Comparison of ENCODE assay signal across 19 cellular contexts in the genomic region with DNA sequence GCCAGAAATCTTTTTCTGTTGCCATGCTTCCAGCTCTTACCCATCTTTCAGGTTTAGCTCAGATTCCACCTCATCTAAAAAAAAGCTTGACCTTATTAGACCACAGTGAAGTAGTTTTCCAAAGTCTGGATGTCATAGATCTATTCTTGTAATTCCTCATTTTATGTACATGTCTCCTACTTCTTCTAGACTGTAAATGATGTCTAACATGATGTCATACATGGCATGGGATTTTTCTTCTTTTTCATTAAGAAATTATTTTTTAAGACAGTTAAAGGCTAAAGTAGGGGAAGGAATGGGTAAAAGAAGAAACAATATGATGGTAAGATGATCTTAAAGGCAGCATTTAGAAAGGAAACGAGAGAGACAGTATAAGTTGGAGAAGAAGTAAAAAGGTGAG. TPM values are rescaled to one million over a fixed set of nuclear protein-coding genes. Genes with fewer than 3 reads are reported as not detected.
A peak's percentile ranks its signal among the peaks of the same experiment; 100 is the strongest.
DNase-seq lines count a peak whose midpoint lies in the region; ATAC-seq, FAIRE-seq and TF ChIP-seq lines count a peak whose summit lies in the region.
"Had no signal": no experiment of that assay in that cellular context is flagged by ENCODE, and none has a peak within 500 bp of the region (broad histone marks: within the 10 kb centered on the region; RNA-seq: fewer than 3 reads in every experiment).

No MANE protein-coding gene starts in this region.

- no peaks in the 10 kb centered on the region for H3F3A ChIP-seq in smooth muscle cell (ENCODE audit: low read depth)

- no peak for ATAC-seq in activated CD4-positive, alpha-beta T cell treated with anti-CD3 and anti-CD28 coated beads for 36 hours
- ATAC-seq in IMR-90 (ENCODE audit: low read depth) (no peak), GM12878 (no peak; the same call in 2 of the 3 replicates)
- ATAC-seq: gastrocnemius medialis had no signal

- peak overlapping the region; percentile 72 for H3K27ac Mint-ChIP-seq in activated CD4-positive, alpha-beta T cell treated with anti-CD3 and anti-CD28 coated beads for 36 hours
- H3K27ac Mint-ChIP-seq: progenitor cell of endocrine pancreas had no signal

- no peak overlapping the region for H3K18ac ChIP-seq in IMR-90 (ENCODE audit: low read depth, low read length)

- no peak for DNase-seq in activated CD4-positive, alpha-beta T cell treated with anti-CD3 and anti-CD28 coated beads for 36 hours
- no peak for DNase-seq in activated CD4-positive, alpha-beta T cell treated with anti-CD3 and anti-CD28 coated beads, Interleukin-2, amount 50 U/mL, for 1 hour
- DNase-seq in IMR-90 (no peak), GM12878 (ENCODE audit: low read depth, low spot score) (no peak), smooth muscle cell (lab: John Stamatoyannopoulos, UW; ENCODE audit: unreplicated experiment) (no peak), kidney tubule cell (ENCODE audit: low spot score) (no peak), prostate gland (ENCODE audit: low spot score) (no peak), MG63 (no peak)
- DNase-seq: activated CD4-positive, alpha-beta T cell treated with anti-CD3 and anti-CD28 coated beads, Interleukin-2, amount 50 U/mL, for 4 hours; activated gamma-delta T cell treated with Interleukin-2 at 50 U/mL for 16 hours; Calu3; gastrocnemius medialis; GOT3; NCI-H1092; SHP77 treated with DMSO at 0.1 percent for 48 hours; stimulated activated CD4-positive, alpha-beta T cell treated with anti-CD3 and anti-CD28 coated beads, Interleukin-15, amount 100 ng/mL, for 24 hours; testis had no signal

- TF ChIP-seq EP300 in GM12878 (IDR thresholded peaks at IDR 0.05; ENCODE audit: borderline replicate concordance in 1 of 2, control insufficient read depth in 1 of 2, low read depth in 2 of 2, low read length in 2 of 2) = no peak

- no peak overlapping the region for H3K27ac ChIP-seq in IMR-90 (ENCODE audit: insufficient read depth, low read length)
- H3K27ac ChIP-seq in GM12878 (ENCODE audit: control insufficient read depth, insufficient read depth) = peak overlapping the region; percentile 51; the same call in 1 of the 2 replicates
- H3K27ac ChIP-seq in smooth muscle cell (ENCODE audit: low read depth) = peak overlapping the region; percentile 29
- H3K27ac ChIP-seq in prostate gland = no peak overlapping the region
- H3K27ac ChIP-seq: gastrocnemius medialis, testis had no signal

- H2BK120ac ChIP-seq in IMR-90 (ENCODE audit: low read depth, low read length) = no peak overlapping the region

- H2AK9ac ChIP-seq in IMR-90 (replicated peaks; ENCODE audit: low read depth, low read length, poor library complexity) = no peak overlapping the region

- peak overlapping the region; percentile 42; the same call in 1 of the 2 replicates for H3K23ac ChIP-seq in IMR-90 (ENCODE audit: low read depth, low read length)

- H3K27me3 ChIP-seq in IMR-90 (ENCODE audit: control insufficient read depth, insufficient read depth, low read length) (no peaks in the 10 kb centered on the region), GM12878 (replicated peaks in 1 of 2; ENCODE audit: control insufficient read depth in 2 of 2, insufficient read depth in 2 of 2, low read length in 1 of 2) (no peaks in the 10 kb centered on the region), smooth muscle cell (ENCODE audit: low read depth) (no peaks in the 10 kb centered on the region), prostate gland (replicated peaks; ENCODE audit: insufficient read depth) (no peaks in the 10 kb centered on the region), MG63 (no peaks in the 10 kb centered on the region)
- H3K27me3 ChIP-seq: gastrocnemius medialis, testis had no signal

- dilution Hi-C loops in IMR-90 (cut with HindIII; ENCODE audit: low sequenced_read_pairs, unreplicated experiment) = no loop called here

- SMC1A ChIA-PET in GM12878 (lab: Charles Lee; ENCODE audit: uncharacterized antibody, unreplicated experiment) = interaction anchor here (0.6 to 4.9 kb wide), 12 partner anchors 10 to 660 kb away, joined by 3 to 31 read pairs (median 6); no protein-coding TSS in a partner anchor

- H3K9ac ChIP-seq in IMR-90 (ENCODE audit: low read depth, low read length) = no peak overlapping the region
- H3K9ac ChIP-seq in GM12878 (ENCODE audit: control insufficient read depth, insufficient read depth, low read length) = no peak overlapping the region
- H3K9ac ChIP-seq in smooth muscle cell (ENCODE audit: low read depth) = no peak overlapping the region

- H4K8ac ChIP-seq in IMR-90 (ENCODE audit: low read depth in 2 of 2, low read length in 2 of 2) = no peak overlapping the region

- H3K79me1 ChIP-seq in IMR-90 (ENCODE audit: low read depth in 1 of 2, low read length in 2 of 2) = peaks cover 12 to 50% of the 10 kb centered on the region in 2 experiments

- peaks cover 66% of the 10 kb centered on the region for H3K4me1 Mint-ChIP-seq in activated CD4-positive, alpha-beta T cell treated with anti-CD3 and anti-CD28 coated beads for 36 hours

- H3K9me1 ChIP-seq in IMR-90 (ENCODE audit: insufficient read depth, low read length) = 0 out of 2 replicates have a peak, but pooled peaks cover 2% of the 10 kb centered on the region

- H2BK20ac ChIP-seq in IMR-90 (ENCODE audit: low read depth, low read length) = no peak overlapping the region

- no peak overlapping the region for H3K4ac ChIP-seq in IMR-90 (ENCODE audit: low read depth, low read length)

- no peaks in the 10 kb centered on the region for H3K27me3 Mint-ChIP-seq in activated CD4-positive, alpha-beta T cell treated with anti-CD3 and anti-CD28 coated beads for 36 hours
- H3K27me3 Mint-ChIP-seq: progenitor cell of endocrine pancreas had no signal

- H3K36me3 ChIP-seq in IMR-90 (ENCODE audit: control insufficient read depth, insufficient read depth, low read length) (peaks cover 5% of the 10 kb centered on the region), GM12878 (ENCODE audit: control insufficient read depth in 2 of 2, insufficient read depth in 2 of 2, low read length in 1 of 2) (peaks cover 0 to 18% of the 10 kb centered on the region in 2 experiments; a peak in 2 of 4 replicates), smooth muscle cell (ENCODE audit: low read depth) (peaks cover 27% of the 10 kb centered on the region), prostate gland (no peaks in the 10 kb centered on the region), MG63 (peaks cover 94% of the 10 kb centered on the region)

- TF ChIP-seq CTCF in IMR-90 (conservative IDR thresholded peaks at IDR 0.05; ENCODE audit: low read depth, low read length) (no peak), GM12878 (IDR thresholded peaks at IDR 0.05 in 2 of 3, conservative IDR thresholded peaks at IDR 0.05 in 1 of 3; ENCODE audit: control insufficient read depth in 2 of 3, extremely low read depth in 1 of 3, insufficient read depth in 1 of 3, low read depth in 3 of 3, low read length in 3 of 3) (no peak), smooth muscle cell (IDR thresholded peaks at IDR 0.05; ENCODE audit: borderline replicate concordance, insufficient read depth, poor library complexity, severe bottlenecking) (no peak), prostate gland (IDR thresholded peaks at IDR 0.05) (no peak)

- peak overlapping the region; percentile 4 for H3K4me3 Mint-ChIP-seq in activated CD4-positive, alpha-beta T cell treated with anti-CD3 and anti-CD28 coated beads for 36 hours

- RAD21 ChIA-PET in GM12878 (lab: Charles Lee; ENCODE audit: unreplicated experiment) = interaction anchor here (1.0 to 4.3 kb wide), 6 partner anchors 9 to 127 kb away, joined by 3 to 25 read pairs (median 8); no protein-coding TSS in a partner anchor

- H3K4me1 ChIP-seq in IMR-90 (ENCODE audit: control insufficient read depth, insufficient read depth, low read length) (peaks cover 2% of the 10 kb centered on the region; the same call in 1 of the 2 replicates), GM12878 (ENCODE audit: control insufficient read depth, insufficient read depth, low read length) (peaks cover 28% of the 10 kb centered on the region), smooth muscle cell (ENCODE audit: low read depth) (peaks cover 9% of the 10 kb centered on the region), prostate gland (replicated peaks) (no peaks in the 10 kb centered on the region)

- WGBS in IMR-90 (ENCODE audit: extremely low coverage in 2 of 2, insufficient read length in 1 of 2), 2 experiments = no CpG with 5 or more reads among the region's 1 CpG
- WGBS in GM12878 (ENCODE audit: insufficient coverage, insufficient replicate concordance, low lambda C conversion rate, missing lambda C conversion rate) = 94% methylated on average over 1 of the region's 1 CpG
- 83% methylated on average over 1 of the region's 1 CpG for WGBS in smooth muscle cell (ENCODE audit: low lambda C conversion rate)
- WGBS in prostate gland = 66% methylated on average over 1 of the region's 1 CpG

- no peak for TF ChIP-seq POLR2A in IMR-90 (IDR thresholded peaks at IDR 0.05; ENCODE audit: low read depth, low read length)
- no peak for TF ChIP-seq POLR2A in GM12878 (IDR thresholded peaks at IDR 0.05; ENCODE audit: low read depth, low read length)
- no peak for TF ChIP-seq POLR2A in prostate gland (IDR thresholded peaks at IDR 0.05)

- H3K9me3 ChIP-seq in IMR-90 (ENCODE audit: control insufficient read depth, insufficient read depth, low read length) (no peaks in the 10 kb centered on the region), GM12878 (replicated peaks; ENCODE audit: control insufficient read depth, insufficient read depth, low read length) (no peaks in the 10 kb centered on the region), smooth muscle cell (replicated peaks; ENCODE audit: low read depth) (no peaks in the 10 kb centered on the region), prostate gland (no peaks in the 10 kb centered on the region), MG63 (no peaks in the 10 kb centered on the region)
- H3K9me3 ChIP-seq: gastrocnemius medialis, testis had no signal

- no peak overlapping the region for H3K4me2 ChIP-seq in IMR-90 (ENCODE audit: low read depth, low read length)
- H3K4me2 ChIP-seq in GM12878 (ENCODE audit: control insufficient read depth, insufficient read depth) = peak overlapping the region; percentile 31
- peak overlapping the region; percentile 62 for H3K4me2 ChIP-seq in smooth muscle cell

- H3K4me3 ChIP-seq in IMR-90 (ENCODE audit: insufficient read depth, low read depth, low read length) = no peak overlapping the region
- 0 out of 2 replicates have a peak overlapping the region, but pooled peaks have one; percentile 24 for H3K4me3 ChIP-seq in GM12878
- no peak overlapping the region for H3K4me3 ChIP-seq in smooth muscle cell
- no peak overlapping the region for H3K4me3 ChIP-seq in prostate gland
- no peak overlapping the region for H3K4me3 ChIP-seq in MG63
- H3K4me3 ChIP-seq: gastrocnemius medialis, testis had no signal

- BruUV-seq in IMR-90 (replicated peaks; lab: Mats Ljungman, UMichigan) (no TSS peak), GM12878 (replicated peaks; lab: Mats Ljungman, UMichigan) (no TSS peak)

- no peak for FAIRE-seq in GM12878 (lab: Jason Lieb, UNC)
- FAIRE-seq: GM18507 had no signal

- H3K79me2 ChIP-seq in GM12878 (ENCODE audit: control insufficient read depth, insufficient read depth, low read length) (peaks cover 81% of the 10 kb centered on the region), smooth muscle cell (ENCODE audit: low read depth) (peaks cover 100% of the 10 kb centered on the region)

- no peak overlapping the region for H2AFZ ChIP-seq in IMR-90 (replicated peaks; ENCODE audit: low read length, poor library complexity)
- no peak overlapping the region for H2AFZ ChIP-seq in GM12878 (ENCODE audit: control insufficient read depth, low read depth, low read length)
- H2AFZ ChIP-seq in smooth muscle cell (ENCODE audit: low read depth) = no peak overlapping the region

- TF ChIP-seq RAD21 in IMR-90 (IDR thresholded peaks at IDR 0.05; ENCODE audit: low read length) = no peak
- TF ChIP-seq RAD21 in GM12878 (IDR thresholded peaks at IDR 0.05; ENCODE audit: insufficient read depth, low read depth, low read length) = no peak

- H3K9me3 Mint-ChIP-seq in activated CD4-positive, alpha-beta T cell treated with anti-CD3 and anti-CD28 coated beads for 36 hours (ENCODE audit: low read depth) = no peaks in the 10 kb centered on the region

- peaks cover 67% of the 10 kb centered on the region; the same call in 1 of the 2 replicates for H4K20me1 ChIP-seq in IMR-90 (ENCODE audit: insufficient read depth, low read length)
- H4K20me1 ChIP-seq in GM12878 (ENCODE audit: control insufficient read depth, insufficient read depth) = no peaks in the 10 kb centered on the region; the same call in 1 of the 2 replicates
- peaks cover 100% of the 10 kb centered on the region for H4K20me1 ChIP-seq in smooth muscle cell (ENCODE audit: low read depth)

- in situ Hi-C loops in IMR-90 (cut with MboI; ENCODE audit: low sequenced_read_pairs) (no loop called here), GM12878 (cut with MboI) (loop anchor here (25.0 kb wide), 1 partner anchor 770 kb away; no protein-coding TSS in a partner anchor)

- H2BK15ac ChIP-seq in IMR-90 (ENCODE audit: low read depth, low read length) = no peak overlapping the region

- CTCF ChIA-PET in activated CD4-positive, alpha-beta T cell treated with anti-CD3 and anti-CD28 coated beads for 36 hours (lab: Charles Lee) = interaction anchor here (1.0 to 2.3 kb wide), 2 partner anchors 8 to 12 kb away, joined by 3 to 13 read pairs; no protein-coding TSS in a partner anchor
- CTCF ChIA-PET in IMR-90 (lab: Yijun Ruan, JAX) = interaction anchor here (1.2 to 2.3 kb wide), 3 partner anchors 11 to 42 kb away, joined by 5 to 6 read pairs (median 5); no protein-coding TSS in a partner anchor
- CTCF ChIA-PET in GM12878 (lab: Yijun Ruan, JAX) = interaction anchor here (1.4 to 4.5 kb wide), 6 partner anchors 9 to 111 kb away, joined by 3 to 19 read pairs (median 8); partner anchors contain the start of gene GLS

- intact Hi-C loops in activated CD4-positive, alpha-beta T cell treated with anti-CD3 and anti-CD28 coated beads for 36 hours (cut with DNase I, micrococcal nuclease) = no loop called here
- intact Hi-C loops in IMR-90 (cut with micrococcal nuclease) (no loop called here), GM12878 (cut with micrococcal nuclease; ENCODE audit: unreplicated experiment) (no loop called here), prostate gland (cut with DNase I) (no loop called here)

- H3K36me3 Mint-ChIP-seq in activated CD4-positive, alpha-beta T cell treated with anti-CD3 and anti-CD28 coated beads for 36 hours (ENCODE audit: low read depth) = peaks cover 52% of the 10 kb centered on the region

- no peak overlapping the region for H2BK5ac ChIP-seq in IMR-90 (ENCODE audit: low read depth, low read length, poor library complexity, severe bottlenecking)

- POLR2A ChIA-PET in activated CD4-positive, alpha-beta T cell treated with anti-CD3 and anti-CD28 coated beads for 36 hours (lab: Charles Lee) = interaction anchor here (0.6 to 1.0 kb wide), 2 partner anchors 10 to 68 kb away, joined by 3 to 4 read pairs; no protein-coding TSS in a partner anchor
- POLR2A ChIA-PET in IMR-90 (lab: Charles Lee; ENCODE audit: unreplicated experiment) (no interaction called here), GM12878 (lab: Charles Lee) (interaction anchor here (1.1 to 5.5 kb wide), 4 partner anchors 10 to 128 kb away, joined by 3 to 41 read pairs (median 6); partner anchors contain the start of gene GLS)

- H2AK5ac ChIP-seq in IMR-90 (ENCODE audit: low read depth, low read length) = no peak overlapping the region

- no peak overlapping the region for H4K5ac ChIP-seq in IMR-90 (ENCODE audit: low read depth, low read length)

- H3K56ac ChIP-seq in IMR-90 (ENCODE audit: extremely low read depth, insufficient read depth, low read length) = no peak overlapping the region

- H4K91ac ChIP-seq in IMR-90 (ENCODE audit: insufficient read depth, low read depth, low read length) = no peak overlapping the region

- H3K14ac ChIP-seq in IMR-90 (replicated peaks; ENCODE audit: low read depth, low read length) = 0 out of 2 replicates have a peak overlapping the region, but pooled peaks have one; percentile 34

RNA-seq across cellular contexts. Expression of gene GLS, which starts 11.3 kb away (rescaled TPM):
- 100 to 1,000 TPM; 136 to 242 TPM for total RNA-seq in activated CD4-positive, alpha-beta T cell treated with anti-CD3 and anti-CD28 coated beads for 36 hours
- total RNA-seq in IMR-90 (2012; rRNA removed) = 130 and 279 TPM in 2 replicates
- 63.2 and 87.5 TPM in 2 replicates for polyA plus RNA-seq in IMR-90 (2012; rRNA removed)
- polyA plus RNA-seq in IMR-90 (2012; cell fraction: cytosol; rRNA removed) = 10.3 and 16.9 TPM in 2 replicates
- 45.0 and 212 TPM in 2 replicates for polyA plus RNA-seq in IMR-90 (2012; cell fraction: nucleus; rRNA removed; ENCODE audit: low replicate concordance)
- total RNA-seq in GM12878 (2013; cell fraction: nucleolus; rRNA removed) = 427 and 463 TPM in 2 replicates
- 96.2 and 109 TPM in 2 replicates for total RNA-seq in GM12878 (2014; rRNA removed)
- 107 and 109 TPM in 2 replicates for total RNA-seq in GM12878 (2014; rRNA removed; fragmentation: Illumina TruSeq; extraction: Trizol)
- 121 and 129 TPM in 2 replicates for total RNA-seq in GM12878 (2021)
- 36.5 TPM for polyA plus RNA-seq in GM12878 (2011; ENCODE audit: low read depth)
- polyA plus RNA-seq in GM12878 (2011; rRNA removed) = 145 and 191 TPM in 2 replicates
- polyA plus RNA-seq in GM12878 (2011; cell fraction: cytosol; rRNA removed) = 26.4 and 27.0 TPM in 2 replicates
- 118 and 148 TPM in 2 replicates for polyA plus RNA-seq in GM12878 (2011; cell fraction: nucleus; rRNA removed)
- polyA plus RNA-seq in GM12878 (2012) = 56.9 and 65.3 TPM in 2 replicates
- 73.6 and 96.1 TPM in 2 replicates for polyA plus RNA-seq in GM12878 (2014; fragmentation: Illumina TruSeq; extraction: Trizol)
- 10 to 100 TPM; 23.7 to 30.5 TPM for polyA plus RNA-seq in GM12878 (2014; fragmentation: Nextera tagmentation; extraction: Ambion mirVana)
- 55.8 and 68.0 TPM in 2 replicates for polyA plus RNA-seq in GM12878 (2014; rRNA removed)
- 10 to 100 TPM; 15.7 to 48.8 TPM for polyA plus RNA-seq in GM12878 (2016; fragmentation: Nextera tagmentation; extraction: Ambion mirVana)
- 155 and 229 TPM in 2 replicates for polyA minus RNA-seq in GM12878 (2011; rRNA and poly(A)+ RNA removed)
- 35.5 and 56.9 TPM in 2 replicates for polyA minus RNA-seq in GM12878 (2011; cell fraction: cytosol; rRNA and poly(A)+ RNA removed)
- polyA minus RNA-seq in GM12878 (2011; cell fraction: nucleus; rRNA and poly(A)+ RNA removed) = 173 and 288 TPM in 2 replicates
- total RNA-seq in smooth muscle cell = 454 and 515 TPM in 2 replicates
- polyA plus RNA-seq in smooth muscle cell = 76.2 and 114 TPM in 2 replicates
- total RNA-seq in prostate gland = 10 to 100 TPM; 30.6 to 74.9 TPM
- 118 and 149 TPM in 2 replicates for total RNA-seq in MG63 (2014; rRNA removed; shearing (Covaris generic); ENCODE audit: low replicate concordance)

Comparison
In these comparisons a context has a peak if more than half of its experiments do, and no peak if none do; other contexts are left out.
1. H3K27ac ChIP-seq: peak in GM12878 (single experiment) and smooth muscle cell (single experiment); none in IMR-90 (single experiment) and prostate gland (0 of 2).